Comparison of ENCODE assay signal across 31 cellular contexts in genomic region chr22:42194953-42195352, GRCh38.
DNase-seq lines count a peak whose midpoint lies in the region; ATAC-seq and TF ChIP-seq lines count a peak whose summit lies in the region.
"Had no signal": no experiment of that assay in that cellular context is flagged by ENCODE, and none has a peak within 500 bp of the region (broad histone marks: within the 10 kb centered on the region; RNA-seq: fewer than 3 reads in every experiment).

No MANE protein-coding gene starts in this region.

- H3K4me1 Mint-ChIP-seq in activated CD8-positive, alpha-beta T cell treated with anti-CD3 and anti-CD28 coated beads for 36 hours (ENCODE audit: low read depth) = peaks cover 56% of the 10 kb centered on the region
- peaks cover 26% of the 10 kb centered on the region for H3K4me1 Mint-ChIP-seq in activated CD8-positive, alpha-beta T cell treated with anti-CD3 and anti-CD28 coated beads, Interleukin-2, amount 10 ng/mL, durations not matched to agents 7 days and 5 days (ENCODE audit: low read depth)
- H3K4me1 Mint-ChIP-seq in T-helper 17 cell = peaks cover 36% of the 10 kb centered on the region

- H3K27ac Mint-ChIP-seq in activated CD8-positive, alpha-beta T cell treated with anti-CD3 and anti-CD28 coated beads for 36 hours = peak overlapping the region; percentile 50
- H3K27ac Mint-ChIP-seq in activated CD8-positive, alpha-beta T cell treated with anti-CD3 and anti-CD28 coated beads, Interleukin-2, amount 10 ng/mL, durations not matched to agents 7 days and 5 days = no peak overlapping the region
- peak overlapping the region; percentile 74 for H3K27ac Mint-ChIP-seq in T-helper 17 cell
- H3K27ac Mint-ChIP-seq: activated naive CD4-positive, alpha-beta T cell treated with anti-CD3 and anti-CD28 coated beads, Interleukin-2, amount 50 U/mL, for 24 hours; CD14-positive monocyte; T-helper 1 cell treated with Interleukin-12 subunit alpha and Interleukin-12 subunit beta and Interleukin-4 antibody, amounts not matched to agents 30 μg/mL and 1 μg/mL, for 36 hours had no signal

- no peaks in the 10 kb centered on the region for H3K9me3 ChIP-seq in T-helper 17 cell (ENCODE audit: control insufficient read depth, low read length, poor library complexity, severe bottlenecking)
- H3K9me3 ChIP-seq in esophagus (ENCODE audit: control insufficient read depth in 2 of 2, insufficient read depth in 1 of 2, low read depth in 1 of 2, low read length in 1 of 2) = no peaks in the 10 kb centered on the region
- no peaks in the 10 kb centered on the region for H3K9me3 ChIP-seq in trophoblast cell (ENCODE audit: insufficient read depth, low read depth, low read length)
- H3K9me3 ChIP-seq in A673 (ENCODE audit: low read depth, low read length, poor library complexity, severe bottlenecking) = no peaks in the 10 kb centered on the region
- H3K9me3 ChIP-seq: heart left ventricle, SK-N-SH, transverse colon had no signal

- no peak for ATAC-seq in activated CD8-positive, alpha-beta T cell treated with anti-CD3 and anti-CD28 coated beads for 36 hours
- no peak for ATAC-seq in activated CD8-positive, alpha-beta T cell treated with anti-CD3 and anti-CD28 coated beads, Interleukin-2, amount 10 ng/mL, durations not matched to agents 7 days and 5 days
- no peak for ATAC-seq in T-helper 17 cell
- ATAC-seq: activated CD4-positive, CD25-positive, alpha-beta regulatory T cell treated with anti-CD3 and anti-CD28 coated beads, Interleukin-2, amount 50 U/mL, for 24 hours; foreskin keratinocyte; heart left ventricle; naive thymus-derived CD4-positive, alpha-beta T cell; Right ventricle myocardium inferior had no signal

- no peak overlapping the region for H3K4me3 ChIP-seq in esophagus (ENCODE audit: low read depth in 1 of 2, low read length in 2 of 2)
- H3K4me3 ChIP-seq in trophoblast cell (ENCODE audit: low read depth, low read length) = no peak overlapping the region
- H3K4me3 ChIP-seq in A673 (ENCODE audit: low read depth, low read length, poor library complexity, severe bottlenecking) = no peak overlapping the region
- H3K4me3 ChIP-seq: heart left ventricle, transverse colon had no signal

- H2AK5ac ChIP-seq in trophoblast cell (ENCODE audit: low read length) = no peak overlapping the region

- no peak overlapping the region for H3K4me3 Mint-ChIP-seq in activated CD8-positive, alpha-beta T cell treated with anti-CD3 and anti-CD28 coated beads for 36 hours
- no peak overlapping the region for H3K4me3 Mint-ChIP-seq in activated CD8-positive, alpha-beta T cell treated with anti-CD3 and anti-CD28 coated beads, Interleukin-2, amount 10 ng/mL, durations not matched to agents 7 days and 5 days
- H3K4me3 Mint-ChIP-seq in T-helper 17 cell = no peak overlapping the region
- H3K4me3 Mint-ChIP-seq: activated naive CD4-positive, alpha-beta T cell treated with anti-CD3 and anti-CD28 coated beads, Interleukin-2, amount 50 U/mL, for 24 hours; CD14-positive monocyte; T-helper 1 cell treated with Interleukin-12 subunit alpha and Interleukin-12 subunit beta and Interleukin-4 antibody, amounts not matched to agents 30 μg/mL and 1 μg/mL, for 36 hours had no signal

- peak overlapping the region; percentile 56 to 89 for H3K27ac ChIP-seq in esophagus (ENCODE audit: low read depth in 2 of 2, low read length in 1 of 2)
- H3K27ac ChIP-seq in trophoblast cell (ENCODE audit: low read depth, low read length) = no peak overlapping the region
- no peak overlapping the region for H3K27ac ChIP-seq in A673 (ENCODE audit: low read depth, low read length, poor library complexity, severe bottlenecking)
- H3K27ac ChIP-seq: foreskin keratinocyte, heart left ventricle, transverse colon had no signal

- no peak for TF ChIP-seq CTCF in activated CD8-positive, alpha-beta T cell treated with anti-CD3 and anti-CD28 coated beads for 36 hours (IDR thresholded peaks at IDR 0.05)
- no peak for TF ChIP-seq CTCF in A673 (conservative IDR thresholded peaks at IDR 0.05; ENCODE audit: low read depth, low read length)

- H2BK120ac ChIP-seq in trophoblast cell (ENCODE audit: insufficient read depth, low read length, poor library complexity) = no peak overlapping the region

- intact Hi-C loops in activated CD8-positive, alpha-beta T cell treated with anti-CD3 and anti-CD28 coated beads for 36 hours (cut with micrococcal nuclease) = no loop called here
- intact Hi-C loops in A673 (cut with micrococcal nuclease; ENCODE audit: unreplicated experiment) = no loop called here

- no peak overlapping the region for H2BK5ac ChIP-seq in trophoblast cell (ENCODE audit: low read depth, low read length, poor library complexity)

- POLR2A ChIA-PET in activated CD8-positive, alpha-beta T cell treated with anti-CD3 and anti-CD28 coated beads for 36 hours (lab: Charles Lee) = no interaction called here
- POLR2A ChIA-PET in activated CD8-positive, alpha-beta T cell treated with anti-CD3 and anti-CD28 coated beads, Interleukin-2, amount 10 ng/mL, durations not matched to agents 7 days and 5 days (lab: Charles Lee) = no interaction called here
- POLR2A ChIA-PET in A673 (lab: Charles Lee; ENCODE audit: low non-redundant PET) = no interaction called here

- H3K9me3 Mint-ChIP-seq in activated CD8-positive, alpha-beta T cell treated with anti-CD3 and anti-CD28 coated beads for 36 hours = no peaks in the 10 kb centered on the region
- H3K9me3 Mint-ChIP-seq in activated CD8-positive, alpha-beta T cell treated with anti-CD3 and anti-CD28 coated beads, Interleukin-2, amount 10 ng/mL, durations not matched to agents 7 days and 5 days (ENCODE audit: insufficient read depth) = no peaks in the 10 kb centered on the region
- H3K9me3 Mint-ChIP-seq: activated naive CD4-positive, alpha-beta T cell treated with anti-CD3 and anti-CD28 coated beads, Interleukin-2, amount 50 U/mL, for 24 hours; CD14-positive monocyte; naive thymus-derived CD4-positive, alpha-beta T cell; T-helper 1 cell treated with Interleukin-12 subunit alpha and Interleukin-12 subunit beta and Interleukin-4 antibody, amounts not matched to agents 30 μg/mL and 1 μg/mL, for 36 hours had no signal

- no peak overlapping the region for H4K91ac ChIP-seq in trophoblast cell (ENCODE audit: low read depth, low read length)

- H3K27me3 ChIP-seq in esophagus (ENCODE audit: control insufficient read depth in 1 of 2, insufficient read depth in 2 of 2, low read length in 2 of 2) (no peaks in the 10 kb centered on the region), trophoblast cell (ENCODE audit: insufficient read depth, low read length) (no peaks in the 10 kb centered on the region), A673 (replicated peaks; ENCODE audit: insufficient read depth, low read depth, low read length, poor library complexity) (no peaks in the 10 kb centered on the region)
- H3K27me3 ChIP-seq: foreskin keratinocyte, heart left ventricle, transverse colon had no signal

- CTCF ChIA-PET in activated CD8-positive, alpha-beta T cell treated with anti-CD3 and anti-CD28 coated beads for 36 hours (lab: Charles Lee) = no interaction called here
- CTCF ChIA-PET in activated CD8-positive, alpha-beta T cell treated with anti-CD3 and anti-CD28 coated beads, Interleukin-2, amount 10 ng/mL, durations not matched to agents 7 days and 5 days (lab: Charles Lee) = no interaction called here
- CTCF ChIA-PET in A673 (lab: Charles Lee) = no interaction called here

- no peak overlapping the region for H2BK12ac ChIP-seq in trophoblast cell (ENCODE audit: low read length)

- peaks cover 0 to 5% of the 10 kb centered on the region in 2 donors for H3K4me1 ChIP-seq in esophagus (ENCODE audit: control insufficient read depth in 2 of 2, insufficient read depth in 2 of 2, low read length in 1 of 2)
- H3K4me1 ChIP-seq in trophoblast cell (ENCODE audit: control insufficient read depth in 1 of 2, insufficient read depth in 2 of 2, low read length in 2 of 2) = peaks cover 3 to 8% of the 10 kb centered on the region in 2 experiments
- peaks cover 8% of the 10 kb centered on the region for H3K4me1 ChIP-seq in A673 (ENCODE audit: insufficient read depth, low read length, poor library complexity, severe bottlenecking)
- H3K4me1 ChIP-seq: foreskin keratinocyte had no signal

- H4K12ac ChIP-seq in trophoblast cell (ENCODE audit: low read depth, low read length) = no peak overlapping the region

- H3K18ac ChIP-seq in trophoblast cell (ENCODE audit: low read length) = no peak overlapping the region

- no peak overlapping the region for H3K14ac ChIP-seq in trophoblast cell (ENCODE audit: low read length)

- no peaks in the 10 kb centered on the region for H3K27me3 Mint-ChIP-seq in activated CD8-positive, alpha-beta T cell treated with anti-CD3 and anti-CD28 coated beads for 36 hours
- no peaks in the 10 kb centered on the region for H3K27me3 Mint-ChIP-seq in activated CD8-positive, alpha-beta T cell treated with anti-CD3 and anti-CD28 coated beads, Interleukin-2, amount 10 ng/mL, durations not matched to agents 7 days and 5 days (ENCODE audit: low read depth)
- no peaks in the 10 kb centered on the region for H3K27me3 Mint-ChIP-seq in T-helper 17 cell
- H3K27me3 Mint-ChIP-seq: activated naive CD4-positive, alpha-beta T cell treated with anti-CD3 and anti-CD28 coated beads, Interleukin-2, amount 50 U/mL, for 24 hours; naive thymus-derived CD4-positive, alpha-beta T cell had no signal

- no peaks in the 10 kb centered on the region for H3K79me2 ChIP-seq in trophoblast cell (ENCODE audit: control insufficient read depth, insufficient read depth, low read length, poor library complexity)

- no peak overlapping the region for H3K4me2 ChIP-seq in trophoblast cell (ENCODE audit: low read length)
- H3K4me2 ChIP-seq: SK-N-SH had no signal

- no TSS peak for BruUV-seq in A673 (replicated peaks; lab: Mats Ljungman, UMichigan)

- H3K9ac ChIP-seq in trophoblast cell (ENCODE audit: low read length) = no peak overlapping the region
- H3K9ac ChIP-seq: SK-N-SH had no signal

- no peak for DNase-seq in activated CD8-positive, alpha-beta T cell treated with anti-CD3 and anti-CD28 coated beads for 36 hours
- DNase-seq in activated CD8-positive, alpha-beta T cell treated with anti-CD3 and anti-CD28 coated beads, Interleukin-2, amount 10 ng/mL, durations not matched to agents 7 days and 5 days = no peak
- DNase-seq in T-helper 17 cell = no peak
- peak; percentile 15 to 56 for DNase-seq in trophoblast cell
- DNase-seq in HT-29 (ENCODE audit: low spot score) = no peak
- no peak for DNase-seq in A673 (ENCODE audit: low spot score)
- no peak for DNase-seq in RPMI8226
- DNase-seq: 8988T; activated CD4-positive, alpha-beta T cell treated with anti-CD3 and anti-CD28 coated beads, Interleukin-2, amount 50 U/mL, for 4 hours; activated CD8-positive, alpha-beta memory T cell treated with anti-CD3 and anti-CD28 coated beads, Interleukin-2, amount 50 U/mL, for 4 hours; EL; erythroblast; H7; heart left ventricle; kidney; naive thymus-derived CD4-positive, alpha-beta T cell; NCI-H1105; NCI-H187 treated with DMSO at 0.1 percent for 48 hours; NCI-H526; NK-92 treated with Interleukin-12 subunit alpha and Interleukin-12 subunit beta, amount 100 ng/mL, for 24 hours; SK-N-SH; stimulated activated CD4-positive, alpha-beta T cell treated with anti-CD3 and anti-CD28 coated beads, Interleukin-15, amount 100 ng/mL, for 24 hours; stimulated activated CD4-positive, alpha-beta T cell treated with anti-CD3 and anti-CD28 coated beads, Interleukin-4, amount 100 ng/mL, for 4 hours; transverse colon had no signal

- no peak overlapping the region for H3K4ac ChIP-seq in trophoblast cell (ENCODE audit: low read depth, low read length)

- no peak overlapping the region for H2AFZ ChIP-seq in trophoblast cell (ENCODE audit: insufficient read depth, low read length, poor library complexity)

- no peak overlapping the region for H4K8ac ChIP-seq in trophoblast cell (ENCODE audit: low read depth, low read length)

- H3K23ac ChIP-seq in trophoblast cell (ENCODE audit: low read length) = no peak overlapping the region

- peaks cover 4% of the 10 kb centered on the region for H3K36me3 Mint-ChIP-seq in activated CD8-positive, alpha-beta T cell treated with anti-CD3 and anti-CD28 coated beads for 36 hours (ENCODE audit: low read depth)
- H3K36me3 Mint-ChIP-seq in activated CD8-positive, alpha-beta T cell treated with anti-CD3 and anti-CD28 coated beads, Interleukin-2, amount 10 ng/mL, durations not matched to agents 7 days and 5 days (ENCODE audit: low read depth) = peaks cover 19% of the 10 kb centered on the region
- H3K36me3 Mint-ChIP-seq in T-helper 17 cell (ENCODE audit: low read depth) = peaks cover 2% of the 10 kb centered on the region

- H3K36me3 ChIP-seq in esophagus (ENCODE audit: control insufficient read depth in 2 of 2, insufficient read depth in 2 of 2, low read length in 1 of 2) = no peaks in the 10 kb centered on the region
- H3K36me3 ChIP-seq in trophoblast cell (ENCODE audit: control insufficient read depth in 1 of 2, insufficient read depth in 2 of 2, low read length in 2 of 2) = no peaks in the 10 kb centered on the region
- no peaks in the 10 kb centered on the region for H3K36me3 ChIP-seq in A673 (ENCODE audit: insufficient read depth, low read length, poor library complexity, severe bottlenecking)
- H3K36me3 ChIP-seq: heart left ventricle, transverse colon had no signal

- H3K79me1 ChIP-seq in trophoblast cell (ENCODE audit: low read length) = no peaks in the 10 kb centered on the region

Comparison
In these comparisons a context has a peak if more than half of its experiments do, and no peak if none do; other contexts are left out.
1. DNase-seq: peak in trophoblast cell (2 of 2); none in activated CD8-positive, alpha-beta T cell treated with anti-CD3 and anti-CD28 coated beads for 36 hours (single experiment), activated CD8-positive, alpha-beta T cell treated with anti-CD3 and anti-CD28 coated beads, Interleukin-2, amount 10 ng/mL, durations not matched to agents 7 days and 5 days (single experiment), T-helper 17 cell (0 of 3), HT-29 (single experiment), A673 (single experiment) and RPMI8226 (single experiment).
2. H3K27ac ChIP-seq: peak in esophagus (2 of 2); none in trophoblast cell (single experiment) and A673 (single experiment).